26 cellular contexts compared by ENCODE assay signal in genomic region chr2:163474319-163474744, GRCh38.
DNase-seq lines count a peak whose midpoint lies in the region; ATAC-seq, FAIRE-seq and TF ChIP-seq lines count a peak whose summit lies in the region.
"Had no signal": no experiment of that assay in that cellular context is flagged by ENCODE, and none has a peak within 500 bp of the region (broad histone marks: within the 10 kb centered on the region; RNA-seq: fewer than 3 reads in every experiment).

No MANE protein-coding gene starts in this region.

- TF ChIP-seq EP300 in HepG2 (IDR thresholded peaks at IDR 0.05; ENCODE audit: low read depth in 2 of 2, low read length in 2 of 2): peak in 1 of 2 experiments; percentile 81; a peak in 2 of 4 replicates
- TF ChIP-seq EP300 in HepG2 (CRISPR knock-in tag; IDR thresholded peaks at IDR 0.05; ENCODE audit: borderline replicate concordance): no peak

- H3K36me3 ChIP-seq in HepG2 (replicated peaks in 1 of 2; ENCODE audit: control insufficient read depth in 1 of 2, insufficient read depth in 2 of 2, low read length in 2 of 2) (no peaks in the 10 kb centered on the region), right lobe of liver (no peaks in the 10 kb centered on the region), neural progenitor cell (no peaks in the 10 kb centered on the region)
- H3K36me3 ChIP-seq: BLaER1 treated with 17β-estradiol and CSF1 and Interleukin-3, amounts not matched to agents 10 nM and 100 nM had no signal

- peak; percentile 85 for ATAC-seq in HepG2
- ATAC-seq in right lobe of liver: no peak
- no peak for ATAC-seq in WTC11
- ATAC-seq: CD8-positive, alpha-beta T cell; GM12878 had no signal

- H3K27me3 ChIP-seq in HepG2 (ENCODE audit: control insufficient read depth in 1 of 2, insufficient read depth in 2 of 2, low read length in 2 of 2) (no peaks in the 10 kb centered on the region), right lobe of liver (no peaks in the 10 kb centered on the region), neural progenitor cell (no peaks in the 10 kb centered on the region)
- H3K27me3 ChIP-seq: BLaER1 treated with 17β-estradiol and CSF1 and Interleukin-3, amounts not matched to agents 10 nM and 100 nM had no signal

- H3K4me3 Mint-ChIP-seq in WTC11 (no peak overlapping the region), neural progenitor cell (no peak overlapping the region)
- H3K4me3 Mint-ChIP-seq: CD4-positive, alpha-beta T cell; CD8-positive, alpha-beta T cell had no signal

- TF ChIP-seq RAD21 in HepG2 (CRISPR knock-in tag; IDR thresholded peaks at IDR 0.05): no peak

- DNase-seq in HepG2 (ENCODE audit: low spot score) (peak; percentile 12), right lobe of liver (no peak), WTC11 (ENCODE audit: low spot score) (no peak), neural progenitor cell (ENCODE audit: low spot score) (no peak), OCI-M2 (lab: John Stamatoyannopoulos, UW; ENCODE audit: unreplicated experiment) (no peak), UCSD-AML1 (lab: John Stamatoyannopoulos, UW; ENCODE audit: unreplicated experiment) (no peak), NCI-H2029 treated with DMSO at 0.1 percent for 48 hours (lab: John Stamatoyannopoulos, UW) (no peak)
- DNase-seq: ACHN; Caco-2; Calu3; CD4-positive, alpha-beta T cell; CD8-positive, alpha-beta T cell; DMS 273 treated with DMSO at 0.1 percent for 48 hours; DMS153; DMS53; DMS79; DND-41; EL; GDM1 had no signal

- no peak overlapping the region for H2AFZ ChIP-seq in HepG2 (ENCODE audit: low read length)
- H2AFZ ChIP-seq in neural progenitor cell (replicated peaks): no peak overlapping the region

- H3K79me2 ChIP-seq in HepG2 (ENCODE audit: insufficient read depth, low read length) (no peaks in the 10 kb centered on the region), neural progenitor cell (ENCODE audit: low read depth) (no peaks in the 10 kb centered on the region)

- TF ChIP-seq POLR2A in HepG2 (IDR thresholded peaks at IDR 0.05; ENCODE audit: insufficient read depth in 1 of 2, low read depth in 2 of 2, low read length in 2 of 2) (no peak), right lobe of liver (IDR thresholded peaks at IDR 0.05) (no peak)

- H3K4me1 ChIP-seq in HepG2 (ENCODE audit: insufficient read depth, low read length): peaks cover 16% of the 10 kb centered on the region; the same call in 1 of the 2 replicates
- no peaks in the 10 kb centered on the region for H3K4me1 ChIP-seq in right lobe of liver
- H3K4me1 ChIP-seq in neural progenitor cell: peaks cover 28% of the 10 kb centered on the region
- H3K4me1 ChIP-seq: Caco-2 had no signal

- H3K27me3 Mint-ChIP-seq in WTC11 (ENCODE audit: low read depth) (peaks cover 10% of the 10 kb centered on the region; the same call in 1 of the 2 replicates), neural progenitor cell (ENCODE audit: insufficient read depth, low read depth) (no peaks in the 10 kb centered on the region)
- H3K27me3 Mint-ChIP-seq: CD4-positive, alpha-beta T cell had no signal

- CTCF ChIA-PET in HepG2 (lab: Yijun Ruan, JAX; ENCODE audit: low intra/inter-chr PET ratio, low total read pairs): no interaction called here
- CTCF ChIA-PET in WTC11 (lab: Charles Lee): no interaction called here

- H3K27ac Mint-ChIP-seq in WTC11 (no peak overlapping the region), neural progenitor cell (no peak overlapping the region)
- H3K27ac Mint-ChIP-seq: CD4-positive, alpha-beta T cell; CD8-positive, alpha-beta T cell had no signal

- no peaks in the 10 kb centered on the region for H4K20me1 ChIP-seq in HepG2 (ENCODE audit: insufficient read depth, low read length)
- no peaks in the 10 kb centered on the region for H4K20me1 ChIP-seq in neural progenitor cell (ENCODE audit: low read depth)
- H4K20me1 ChIP-seq: BLaER1 treated with 17β-estradiol and CSF1 and Interleukin-3, amounts not matched to agents 10 nM and 100 nM had no signal

- no peak for FAIRE-seq in HepG2 (lab: Jason Lieb, UNC)
- FAIRE-seq: A204.1, GM12878, GM12892, GM18507 had no signal

- no peaks in the 10 kb centered on the region for H3K9me3 ChIP-seq in HepG2 (ENCODE audit: low read length)
- H3K9me3 ChIP-seq in right lobe of liver: no peaks in the 10 kb centered on the region
- no peaks in the 10 kb centered on the region for H3K9me3 ChIP-seq in neural progenitor cell (ENCODE audit: low read depth)

- H3K27ac ChIP-seq in HepG2 (ENCODE audit: extremely low read length, insufficient read depth, low read length): no peak overlapping the region
- no peak overlapping the region for H3K27ac ChIP-seq in right lobe of liver
- H3K27ac ChIP-seq in neural progenitor cell: no peak overlapping the region
- H3K27ac ChIP-seq: 22Rv1; BLaER1 treated with 17β-estradiol and CSF1 and Interleukin-3, amounts not matched to agents 10 nM and 100 nM; C4-2B had no signal

- peaks cover 12% of the 10 kb centered on the region for H3K9me3 Mint-ChIP-seq in WTC11
- H3K9me3 Mint-ChIP-seq in neural progenitor cell: peaks cover 7% of the 10 kb centered on the region

- in situ Hi-C loops in HepG2 (cut with HindIII; ENCODE audit: extremely low pct_ligation_motif_present, low pct_unique_long_range_greater_than_20kb): no loop called here

- no TSS peak for BruUV-seq in HepG2 (replicated peaks; lab: Mats Ljungman, UMichigan)

- peaks cover 10% of the 10 kb centered on the region for H3F3A ChIP-seq in neural progenitor cell (ENCODE audit: low read depth)

- H3K4me3 ChIP-seq in HepG2 (replicated peaks in 1 of 3; ENCODE audit: insufficient read depth in 1 of 3, low read depth in 2 of 3, low read length in 3 of 3) (no peak overlapping the region), right lobe of liver (no peak overlapping the region), neural progenitor cell (no peak overlapping the region)
- H3K4me3 ChIP-seq: BLaER1 treated with 17β-estradiol and CSF1 and Interleukin-3, amounts not matched to agents 10 nM and 100 nM; GM12878 had no signal

- TF ChIP-seq CTCF in HepG2 (CRISPR knock-in tag; IDR thresholded peaks at IDR 0.05): no peak
- no peak for TF ChIP-seq CTCF in right lobe of liver (IDR thresholded peaks at IDR 0.05)
- no peak for TF ChIP-seq CTCF in WTC11 (IDR thresholded peaks at IDR 0.05)
- TF ChIP-seq CTCF in neural progenitor cell (IDR thresholded peaks at IDR 0.05): no peak

- H3K4me1 Mint-ChIP-seq in WTC11 (peaks cover 10% of the 10 kb centered on the region), neural progenitor cell (peaks cover 23% of the 10 kb centered on the region)

- H3K4me2 ChIP-seq in HepG2 (ENCODE audit: low read depth, low read length) (no peak overlapping the region), neural progenitor cell (peak overlapping the region; percentile 56)
- H3K4me2 ChIP-seq: BLaER1 treated with 17β-estradiol and CSF1 and Interleukin-3, amounts not matched to agents 10 nM and 100 nM had no signal

- H3K9ac ChIP-seq in HepG2 (ENCODE audit: insufficient read depth, low read depth, low read length) (no peak overlapping the region), neural progenitor cell (no peak overlapping the region)
- H3K9ac ChIP-seq: BLaER1 treated with 17β-estradiol and CSF1 and Interleukin-3, amounts not matched to agents 10 nM and 100 nM had no signal

- intact Hi-C loops in HepG2 (cut with micrococcal nuclease; ENCODE audit: unreplicated experiment): no loop called here
- intact Hi-C loops in right lobe of liver (cut with DNase I): no loop called here

- POLR2A ChIA-PET in HepG2 (lab: Yijun Ruan, JAX): no interaction called here
- POLR2A ChIA-PET in WTC11 (lab: Charles Lee): no interaction called here

- H3K36me3 Mint-ChIP-seq in WTC11 (no peaks in the 10 kb centered on the region), neural progenitor cell (no peaks in the 10 kb centered on the region)
- H3K36me3 Mint-ChIP-seq: CD8-positive, alpha-beta T cell had no signal

- WGBS in HepG2 (ENCODE audit: low lambda C conversion rate): 0% methylated on average over 4 of the region's 4 CpGs
- WGBS in right lobe of liver (ENCODE audit: insufficient coverage, low coverage, low lambda C conversion rate, missing lambda C conversion rate): 15% methylated on average over 4 of the region's 4 CpGs

TF ChIP-seq in HepG2, 621 proteins besides CTCF, POLR2A, EP300 and RAD21 (continues in another document):
- TF ChIP-seq ZFY (CRISPR knock-in tag; IDR thresholded peaks at IDR 0.05) (no peak), BCL3 (CRISPR knock-in tag; IDR thresholded peaks at IDR 0.05) (no peak), ZNF562 (CRISPR knock-in tag; IDR thresholded peaks at IDR 0.05; ENCODE audit: borderline replicate concordance) (no peak)

TF ChIP-seq in WTC11, 78 proteins besides CTCF, POLR2A, EP300 and RAD21:
- TF ChIP-seq EMX1 (CRISPR knock-in tag; IDR thresholded peaks at IDR 0.05) (no peak), GABPB1 (CRISPR knock-in tag; IDR thresholded peaks at IDR 0.05) (peak; percentile 76)

Comparison
In these comparisons a context has a peak if more than half of its experiments do, and no peak if none do; other contexts are left out.
1. Of the 50 proteins assayed by ChIP-seq in both HepG2 and WTC11: peak only in HepG2: ATF1, ESRRA, FOXJ3, FOXK1, FOXP1, FOXP4 and 6 more; only in WTC11: GABPB1; in both: none; in neither: 35; mixed calls (peak in some experiments, not most) for 2.